ENCODE assay signal across 29 cellular contexts in genomic region chr6:97023982-97024381, GRCh38.
A peak's percentile ranks its signal among the peaks of the same experiment; 100 is the strongest.
DNase-seq lines count a peak whose midpoint lies in the region; ATAC-seq and TF ChIP-seq lines count a peak whose summit lies in the region.
"Had no signal": no experiment of that assay in that cellular context is flagged by ENCODE, and none has a peak within 500 bp of the region (broad histone marks: within the 10 kb centered on the region; RNA-seq: fewer than 3 reads in every experiment).

No MANE protein-coding gene starts in this region.

- CTCF ChIA-PET in Caco-2 (lab: Charles Lee): no interaction called here

- no peak overlapping the region for H3K4me3 Mint-ChIP-seq in Caco-2 (ENCODE audit: unreplicated experiment)
- H3K4me3 Mint-ChIP-seq: activated naive CD4-positive, alpha-beta T cell treated with anti-CD3 and anti-CD28 coated beads, Interleukin-2, amount 50 U/mL, for 24 hours; CD8-positive, alpha-beta memory T cell; nephron progenitor cell had no signal

- no peaks in the 10 kb centered on the region for H3K27me3 ChIP-seq in right atrium auricular region
- H3K27me3 ChIP-seq in Caco-2 (replicated peaks; ENCODE audit: control insufficient read depth, insufficient read depth, low read length): no peaks in the 10 kb centered on the region
- H3K27me3 ChIP-seq: ascending aorta, heart right ventricle, left lung, pancreas, SJCRH30, stomach had no signal

- H3K9me3 ChIP-seq in right atrium auricular region (no peaks in the 10 kb centered on the region), Caco-2 (no peaks in the 10 kb centered on the region)
- H3K9me3 ChIP-seq: ascending aorta, heart right ventricle, left lung, pancreas, SJCRH30, stomach had no signal

- ATAC-seq in left ventricle myocardium superior (peak; percentile 42), HG02870 (IDR thresholded peaks at IDR 0.05; ENCODE audit: unreplicated experiment) (peak; percentile 78), GM19452 (IDR thresholded peaks at IDR 0.05; ENCODE audit: unreplicated experiment) (no peak)
- ATAC-seq: left lung, pancreas had no signal

- H3K4me1 Mint-ChIP-seq in Caco-2 (ENCODE audit: low read depth, unreplicated experiment): no peaks in the 10 kb centered on the region
- H3K4me1 Mint-ChIP-seq: activated naive CD4-positive, alpha-beta T cell treated with anti-CD3 and anti-CD28 coated beads, Interleukin-2, amount 50 U/mL, for 24 hours; CD8-positive, alpha-beta memory T cell; nephron progenitor cell had no signal

- no peak for DNase-seq in left ventricle myocardium superior
- no peak for DNase-seq in right atrium auricular region (ENCODE audit: low spot score)
- peak; percentile 44 for DNase-seq in NCI-H69 (lab: John Stamatoyannopoulos, UW)
- no peak for DNase-seq in SKM-1 treated with dmso at 0.1 percent for 144 hours (lab: John Stamatoyannopoulos, UW; ENCODE audit: unreplicated experiment)
- no peak for DNase-seq in stimulated activated naive CD4-positive, alpha-beta T cell (lab: John Stamatoyannopoulos, UW)
- DNase-seq in Caco-2: no peak
- DNase-seq: activated CD4-positive, alpha-beta T cell treated with anti-CD3 and anti-CD28 coated beads for 48 hours; AML-193; CD8-positive, alpha-beta memory T cell; DMS79; erythroblast; foreskin fibroblast; GOT3; heart right ventricle; Karpas-422; left lung; NCI-H1092; NCI-H187 treated with DMSO at 0.1 percent for 48 hours; nephron progenitor cell; pancreas; right cardiac atrium; SJCRH30; stimulated activated CD4-positive, alpha-beta T cell treated with anti-CD3 and anti-CD28 coated beads, Interleukin-12 subunit alpha, Interleukin-12 subunit beta, amount 100 ng/mL, for 4 hours; stomach; trophoblast cell had no signal

- H3K36me3 Mint-ChIP-seq in Caco-2 (ENCODE audit: insufficient read depth, unreplicated experiment): no peaks in the 10 kb centered on the region
- H3K36me3 Mint-ChIP-seq: activated naive CD4-positive, alpha-beta T cell treated with anti-CD3 and anti-CD28 coated beads, Interleukin-2, amount 50 U/mL, for 24 hours had no signal

- intact Hi-C loops in left ventricle myocardium superior (cut with micrococcal nuclease) (no loop called here), Caco-2 (cut with micrococcal nuclease; ENCODE audit: unreplicated experiment) (no loop called here)

- H3K9me3 Mint-ChIP-seq in Caco-2 (ENCODE audit: unreplicated experiment): no peaks in the 10 kb centered on the region
- H3K9me3 Mint-ChIP-seq: activated naive CD4-positive, alpha-beta T cell treated with anti-CD3 and anti-CD28 coated beads, Interleukin-2, amount 50 U/mL, for 24 hours; CD8-positive, alpha-beta memory T cell; nephron progenitor cell had no signal

- TF ChIP-seq CTCF in right atrium auricular region (IDR thresholded peaks at IDR 0.05) (no peak), Caco-2 (IDR thresholded peaks at IDR 0.05; ENCODE audit: insufficient read depth in 1 of 2, low read depth in 1 of 2, low read length in 1 of 2, severe bottlenecking in 1 of 2, unreplicated experiment in 1 of 2) (no peak)

- H3K4me1 ChIP-seq in right atrium auricular region (peaks cover 0 to 4% of the 10 kb centered on the region in 2 donors), Caco-2 (no peaks in the 10 kb centered on the region)
- H3K4me1 ChIP-seq: ascending aorta, left lung, pancreas, SJCRH30, stomach had no signal

- no peak overlapping the region for H3K27ac Mint-ChIP-seq in Caco-2 (ENCODE audit: unreplicated experiment)
- H3K27ac Mint-ChIP-seq: activated naive CD4-positive, alpha-beta T cell treated with anti-CD3 and anti-CD28 coated beads, Interleukin-2, amount 50 U/mL, for 24 hours; CD8-positive, alpha-beta memory T cell; nephron progenitor cell had no signal

- H3K4me3 ChIP-seq in right atrium auricular region (no peak overlapping the region), Caco-2 (ENCODE audit: low read depth, low read length) (no peak overlapping the region)
- H3K4me3 ChIP-seq: ascending aorta, heart right ventricle, left lung, pancreas, SJCRH30, stomach had no signal

- H3K36me3 ChIP-seq in right atrium auricular region: no peaks in the 10 kb centered on the region
- H3K36me3 ChIP-seq in Caco-2 (ENCODE audit: control insufficient read depth, insufficient read depth, low read length): no peaks in the 10 kb centered on the region
- H3K36me3 ChIP-seq: ascending aorta, heart right ventricle, left lung, pancreas, SJCRH30, stomach had no signal

- peak overlapping the region in 1 of 2 donors; percentile 62 for H3K27ac ChIP-seq in right atrium auricular region
- H3K27ac ChIP-seq: ascending aorta, heart right ventricle, left lung, pancreas, SJCRH30, stomach had no signal

- no TSS peak for BruUV-seq in Caco-2 (replicated peaks; lab: Mats Ljungman, UMichigan)

- H3K27me3 Mint-ChIP-seq in Caco-2 (ENCODE audit: insufficient read depth, unreplicated experiment): peaks cover 6% of the 10 kb centered on the region
- H3K27me3 Mint-ChIP-seq: activated naive CD4-positive, alpha-beta T cell treated with anti-CD3 and anti-CD28 coated beads, Interleukin-2, amount 50 U/mL, for 24 hours; CD8-positive, alpha-beta memory T cell had no signal

- POLR2A ChIA-PET in Caco-2 (lab: Charles Lee): no interaction called here
